Comparison of ENCODE assay signal across 8 cellular contexts in genomic region chr22:40345271-40345670, GRCh38. TPM values are rescaled to one million over a fixed set of nuclear protein-coding genes. Genes with fewer than 3 reads are reported as not detected.
DNase-seq lines count a peak whose midpoint lies in the region; ATAC-seq and TF ChIP-seq lines count a peak whose summit lies in the region.

No MANE protein-coding gene starts in this region.

- H3K27me3 Mint-ChIP-seq in activated CD8-positive, alpha-beta T cell treated with anti-CD3 and anti-CD28 coated beads, Interleukin-2, amount 10 ng/mL, durations not matched to agents 7 days and 5 days (ENCODE audit: low read depth) = no peaks in the 10 kb centered on the region

- no peak overlapping the region for H3K27ac ChIP-seq in iPS-18a (ENCODE audit: low read length)
- H3K27ac ChIP-seq in thoracic aorta = no peak overlapping the region

- H3K4me1 Mint-ChIP-seq in activated CD8-positive, alpha-beta T cell treated with anti-CD3 and anti-CD28 coated beads, Interleukin-2, amount 10 ng/mL, durations not matched to agents 7 days and 5 days (ENCODE audit: low read depth) = peaks cover 54% of the 10 kb centered on the region

- POLR2A ChIA-PET in activated CD8-positive, alpha-beta T cell treated with anti-CD3 and anti-CD28 coated beads, Interleukin-2, amount 10 ng/mL, durations not matched to agents 7 days and 5 days (lab: Charles Lee) = interaction anchor here (1.1 to 5.0 kb wide), 9 partner anchors 9 to 300 kb away, joined by 3 to 49 read pairs (median 5); partner anchors contain the start of gene TNRC6B

- peaks cover 25% of the 10 kb centered on the region for H3K36me3 Mint-ChIP-seq in activated CD8-positive, alpha-beta T cell treated with anti-CD3 and anti-CD28 coated beads, Interleukin-2, amount 10 ng/mL, durations not matched to agents 7 days and 5 days (ENCODE audit: low read depth)

- H3K27me3 ChIP-seq in iPS-18a (ENCODE audit: control insufficient read depth, insufficient read depth, low read length) = no peaks in the 10 kb centered on the region
- no peaks in the 10 kb centered on the region for H3K27me3 ChIP-seq in thoracic aorta (replicated peaks; ENCODE audit: insufficient read depth)

- no peak for ATAC-seq in activated CD8-positive, alpha-beta T cell treated with anti-CD3 and anti-CD28 coated beads, Interleukin-2, amount 10 ng/mL, durations not matched to agents 7 days and 5 days
- ATAC-seq in thoracic aorta (ENCODE audit: insufficient number of reproducible peaks, low FRiP score, low read depth) = no peak
- no peak for ATAC-seq in GM21515 (IDR thresholded peaks at IDR 0.05; ENCODE audit: unreplicated experiment)

- CTCF ChIA-PET in activated CD8-positive, alpha-beta T cell treated with anti-CD3 and anti-CD28 coated beads, Interleukin-2, amount 10 ng/mL, durations not matched to agents 7 days and 5 days (lab: Charles Lee) = interaction anchor here (0.9 to 4.2 kb wide), 6 partner anchors 10 to 321 kb away, joined by 3 to 30 read pairs (median 4); no protein-coding TSS in a partner anchor

- peak overlapping the region; percentile 97 for H3K27ac Mint-ChIP-seq in activated CD8-positive, alpha-beta T cell treated with anti-CD3 and anti-CD28 coated beads, Interleukin-2, amount 10 ng/mL, durations not matched to agents 7 days and 5 days

- H3K4me3 ChIP-seq in iPS-18a (ENCODE audit: low read length) (peak overlapping the region; percentile 94), thoracic aorta (peak overlapping the region; percentile 75)

- H3K9ac ChIP-seq in iPS-18a (ENCODE audit: low read length) = no peak overlapping the region

- H3K36me3 ChIP-seq in iPS-18a (ENCODE audit: control insufficient read depth, low read depth, low read length) (peaks cover 14% of the 10 kb centered on the region), thoracic aorta (peaks cover 8% of the 10 kb centered on the region)

- H3K9me3 Mint-ChIP-seq in activated CD8-positive, alpha-beta T cell treated with anti-CD3 and anti-CD28 coated beads, Interleukin-2, amount 10 ng/mL, durations not matched to agents 7 days and 5 days (ENCODE audit: insufficient read depth) = no peaks in the 10 kb centered on the region

- no peaks in the 10 kb centered on the region for H3K9me3 ChIP-seq in iPS-18a (ENCODE audit: control insufficient read depth, low read depth, low read length)
- H3K9me3 ChIP-seq in thoracic aorta = no peaks in the 10 kb centered on the region

- peak; percentile 52 for DNase-seq in ACHN
- DNase-seq in HK-2 (ENCODE audit: unreplicated experiment) = peak; percentile 21
- no peak for DNase-seq in activated CD8-positive, alpha-beta T cell treated with anti-CD3 and anti-CD28 coated beads, Interleukin-2, amount 10 ng/mL, durations not matched to agents 7 days and 5 days
- DNase-seq in thoracic aorta (ENCODE audit: low spot score) = no peak
- DNase-seq in anterior cingulate cortex (lab: John Stamatoyannopoulos, UW) = no peak
- DNase-seq in SKM-1 (lab: John Stamatoyannopoulos, UW; ENCODE audit: unreplicated experiment) = no peak

- H3K4me1 ChIP-seq in iPS-18a (ENCODE audit: control insufficient read depth, low read depth, low read length) = peaks cover 7% of the 10 kb centered on the region
- H3K4me1 ChIP-seq in thoracic aorta (ENCODE audit: control insufficient read depth in 1 of 2, low read depth in 2 of 2) = peaks cover 12 to 30% of the 10 kb centered on the region in 2 donors

- H3K4me3 Mint-ChIP-seq in activated CD8-positive, alpha-beta T cell treated with anti-CD3 and anti-CD28 coated beads, Interleukin-2, amount 10 ng/mL, durations not matched to agents 7 days and 5 days = peak overlapping the region; percentile 94

- no peak for TF ChIP-seq CTCF in thoracic aorta (IDR thresholded peaks at IDR 0.05)

- in situ Hi-C loops in ACHN (cut with HindIII; ENCODE audit: low pct_ligation_motif_present, low pct_unique_long_range_greater_than_20kb, low sequenced_read_pairs) = no loop called here

RNA-seq across cellular contexts. Expression of gene ADSL, which starts 1.0 kb away (rescaled TPM):
- 100 to 1,000 TPM; 109 to 118 TPM for total RNA-seq in activated CD8-positive, alpha-beta T cell treated with anti-CD3 and anti-CD28 coated beads, Interleukin-2, amount 10 ng/mL, durations not matched to agents 7 days and 5 days
- total RNA-seq in thoracic aorta = 10 to 100 TPM; 56.6 to 68.8 TPM

RNA-seq across cellular contexts. Expression of gene SGSM3, which starts 25.1 kb away (rescaled TPM):
- 100 to 1,000 TPM; 105 TPM for total RNA-seq in activated CD8-positive, alpha-beta T cell treated with anti-CD3 and anti-CD28 coated beads, Interleukin-2, amount 10 ng/mL, durations not matched to agents 7 days and 5 days
- 10 to 100 TPM; 56.9 to 63.2 TPM for total RNA-seq in thoracic aorta

Comparison
In these comparisons a context has a peak if more than half of its experiments do, and no peak if none do; other contexts are left out.
1. DNase-seq: peak in ACHN (single experiment) and HK-2 (single experiment); none in activated CD8-positive, alpha-beta T cell treated with anti-CD3 and anti-CD28 coated beads, Interleukin-2, amount 10 ng/mL, durations not matched to agents 7 days and 5 days (single experiment), thoracic aorta (single experiment), anterior cingulate cortex (0 of 58) and SKM-1 (single experiment).